ENCODE assay signal across 1 cellular context in genomic region chr1:21651214-21652042, GRCh38.
TF ChIP-seq lines count a peak whose summit lies in the region.

No MANE protein-coding gene starts in this region.

TF ChIP-seq in K562, 482 proteins besides CTCF, POLR2A, EP300 and RAD21 (continued from another document and continues in another):
- TF ChIP-seq RREB1 (CRISPR knock-in tag; IDR thresholded peaks at IDR 0.05): no peak
- no peak for TF ChIP-seq AFF1 (IDR thresholded peaks at IDR 0.05; ENCODE audit: low read depth in 1 of 2, partially characterized antibody in 2 of 2)
- no peak for TF ChIP-seq ZNF518B (CRISPR knock-in tag; IDR thresholded peaks at IDR 0.05)
- no peak for TF ChIP-seq ZNF780A (CRISPR knock-in tag; IDR thresholded peaks at IDR 0.05)
- TF ChIP-seq MED1 (CRISPR knock-in tag; IDR thresholded peaks at IDR 0.05; ENCODE audit: borderline replicate concordance): no peak
- TF ChIP-seq ZNF431 (CRISPR knock-in tag; IDR thresholded peaks at IDR 0.05): no peak
- TF ChIP-seq ZBTB7A (IDR thresholded peaks at IDR 0.05; ENCODE audit: borderline replicate concordance, control insufficient read depth, low read depth, low read length): peak; percentile 80; the same call in 1 of the 2 replicates
- TF ChIP-seq WHSC1 (IDR thresholded peaks at IDR 0.05; ENCODE audit: low read length): no peak
- TF ChIP-seq ZBTB49 (CRISPR knock-in tag; IDR thresholded peaks at IDR 0.05; ENCODE audit: borderline replicate concordance): no peak
- TF ChIP-seq MBD2 (IDR thresholded peaks at IDR 0.05; ENCODE audit: borderline replicate concordance, low read depth): no peak
- 0 out of 2 replicates have a peak, but pooled peaks have one; percentile 41 for TF ChIP-seq HDAC2 (IDR thresholded peaks at IDR 0.05)
- TF ChIP-seq BHLHE40 (IDR thresholded peaks at IDR 0.05; ENCODE audit: low read length): peak; percentile 50
- no peak for TF ChIP-seq SP2 (IDR thresholded peaks at IDR 0.05; ENCODE audit: extremely low read depth, low read depth, low read length, poor library complexity, severe bottlenecking)
- TF ChIP-seq NR2C2 (CRISPR knock-in tag; IDR thresholded peaks at IDR 0.05): no peak; the same call in 1 of the 2 replicates
- no peak for TF ChIP-seq NR2C2 (tag; IDR thresholded peaks at IDR 0.05)
- no peak for TF ChIP-seq E2F1 (CRISPR knock-in tag; IDR thresholded peaks at IDR 0.05)
- TF ChIP-seq ELK1 (CRISPR knock-in tag; IDR thresholded peaks at IDR 0.05): peak; percentile 37; the same call in 1 of the 2 replicates
- TF ChIP-seq ZNF280A (IDR thresholded peaks at IDR 0.05; ENCODE audit: low read depth, partially characterized antibody): no peak
- no peak for TF ChIP-seq BDP1 (IDR thresholded peaks at IDR 0.05; ENCODE audit: insufficient read depth, insufficient read length)
- TF ChIP-seq BRD9 (IDR thresholded peaks at IDR 0.05; ENCODE audit: low read depth, partially characterized antibody): no peak
- TF ChIP-seq PBX2 (CRISPR knock-in tag; IDR thresholded peaks at IDR 0.05; ENCODE audit: low read depth): no peak
- no peak for TF ChIP-seq PBX2 (tag; conservative IDR thresholded peaks at IDR 0.05; ENCODE audit: low read depth)
- TF ChIP-seq TARDBP (IDR thresholded peaks at IDR 0.05): no peak
- TF ChIP-seq SP1 (CRISPR knock-in tag; IDR thresholded peaks at IDR 0.05): no peak
- TF ChIP-seq ASH1L (IDR thresholded peaks at IDR 0.05; ENCODE audit: borderline replicate concordance, low read depth, partially characterized antibody): no peak
